ENCODE assay signal across 20 cellular contexts in genomic region chr11:13826505-13827278, GRCh38.
A peak's percentile ranks its signal among the peaks of the same experiment; 100 is the strongest.
DNase-seq lines count a peak whose midpoint lies in the region; ATAC-seq, FAIRE-seq and TF ChIP-seq lines count a peak whose summit lies in the region.
"Had no signal": no experiment of that assay in that cellular context is flagged by ENCODE, and none has a peak within 500 bp of the region (broad histone marks: within the 10 kb centered on the region; RNA-seq: fewer than 3 reads in every experiment).

No MANE protein-coding gene starts in this region.

- no peak overlapping the region for H3K4me3 ChIP-seq in PC-9
- H3K4me3 ChIP-seq in epithelial cell of esophagus (ENCODE audit: low read length) = no peak overlapping the region
- H3K4me3 ChIP-seq in small intestine (ENCODE audit: low read depth in 1 of 2, low read length in 2 of 2) = no peak overlapping the region
- no peak overlapping the region for H3K4me3 ChIP-seq in SJCRH30
- H3K4me3 ChIP-seq: hepatocyte, MG63, right atrium auricular region, thoracic aorta had no signal

- H3K27me3 ChIP-seq in PC-9 (ENCODE audit: insufficient read depth, low read depth) (no peaks in the 10 kb centered on the region), small intestine (ENCODE audit: control insufficient read depth in 2 of 2, insufficient read depth in 2 of 2, low read length in 2 of 2) (no peaks in the 10 kb centered on the region), SJCRH30 (no peaks in the 10 kb centered on the region)
- H3K27me3 ChIP-seq: hepatocyte, MG63, right atrium auricular region had no signal

- FAIRE-seq in small intestine (lab: Jason Lieb, UNC) = no peak
- FAIRE-seq: GM18507, H1 had no signal

- POLR2A ChIA-PET in PC-9 (lab: Charles Lee; ENCODE audit: unreplicated experiment) = no interaction called here

- ATAC-seq in GM18867 (IDR thresholded peaks at IDR 0.05; ENCODE audit: unreplicated experiment) = no peak

- peak overlapping the region; percentile 56 for H3K4me2 ChIP-seq in PC-9
- H3K4me2 ChIP-seq: hepatocyte had no signal

- H3K27ac ChIP-seq in PC-9 = peak overlapping the region; percentile 47
- no peak overlapping the region for H3K27ac ChIP-seq in small intestine (ENCODE audit: low read depth in 1 of 2, low read length in 1 of 2)
- no peak overlapping the region for H3K27ac ChIP-seq in SJCRH30
- H3K27ac ChIP-seq: hepatocyte, right atrium auricular region, thoracic aorta had no signal

- 0 out of 2 replicates have a peak, but pooled peaks cover 8% of the 10 kb centered on the region for H3F3A ChIP-seq in PC-9 (ENCODE audit: insufficient read depth, low read depth)

- no peaks in the 10 kb centered on the region for H3K9me3 ChIP-seq in PC-9 (ENCODE audit: insufficient read depth, low read depth)
- H3K9me3 ChIP-seq in small intestine (ENCODE audit: control insufficient read depth, low read depth) = no peaks in the 10 kb centered on the region
- peaks cover 12% of the 10 kb centered on the region; the same call in 1 of the 2 replicates for H3K9me3 ChIP-seq in SJCRH30 (replicated peaks)
- H3K9me3 ChIP-seq: Caco-2, MG63, right atrium auricular region, thoracic aorta had no signal

- no peaks in the 10 kb centered on the region for H3K79me2 ChIP-seq in PC-9 (ENCODE audit: low read depth)
- H3K79me2 ChIP-seq: hepatocyte had no signal

- no peaks in the 10 kb centered on the region for H4K20me1 ChIP-seq in PC-9 (ENCODE audit: insufficient read depth)

- H3K9me2 ChIP-seq in PC-9 (ENCODE audit: insufficient read depth) = no peaks in the 10 kb centered on the region

- intact Hi-C loops in PC-9 (cut with micrococcal nuclease; ENCODE audit: unreplicated experiment) = no loop called here

- DNase-seq in HCEC 1CT = peak; percentile 17
- DNase-seq in PC-9 = peak in 1 of 2 experiments; percentile 64
- peak; percentile 74 for DNase-seq in epithelial cell of esophagus (ENCODE audit: low read depth)
- DNase-seq in small intestine = peak; percentile 9
- no peak for DNase-seq in ACHN
- no peak for DNase-seq in SJCRH30
- DNase-seq: activated naive CD4-positive, alpha-beta T cell treated with Interleukin-2 at 50 U/mL for 16 hours; Caco-2; cerebellar nuclear complex; effector CD4-positive, alpha-beta T cell; islet precursor cell; MG63; naive B cell; NCI-H1694 had no signal

- no peak overlapping the region for H2AFZ ChIP-seq in PC-9
- H2AFZ ChIP-seq: hepatocyte had no signal

- TF ChIP-seq CTCF in PC-9 (conservative IDR thresholded peaks at IDR 0.05) = no peak
- TF ChIP-seq CTCF in epithelial cell of esophagus (IDR thresholded peaks at IDR 0.05; ENCODE audit: insufficient read depth, low read depth, low read length, missing control alignments) = no peak

- H3K36me3 ChIP-seq in PC-9 (ENCODE audit: low read depth) (no peaks in the 10 kb centered on the region), small intestine (ENCODE audit: control insufficient read depth in 2 of 2, insufficient read depth in 2 of 2, low read length in 2 of 2) (no peaks in the 10 kb centered on the region), SJCRH30 (no peaks in the 10 kb centered on the region)
- H3K36me3 ChIP-seq: MG63, right atrium auricular region, thoracic aorta had no signal

- CTCF ChIA-PET in PC-9 (lab: Charles Lee) = no interaction called here

- H3K4me1 ChIP-seq in PC-9 (replicated peaks; ENCODE audit: insufficient read depth) (peaks cover 15% of the 10 kb centered on the region), small intestine (ENCODE audit: control insufficient read depth in 2 of 2, insufficient read depth in 1 of 2, low read depth in 1 of 2, low read length in 1 of 2) (no peaks in the 10 kb centered on the region), SJCRH30 (peaks cover 10% of the 10 kb centered on the region)
- H3K4me1 ChIP-seq: Caco-2, right atrium auricular region had no signal

- WGBS in small intestine, 3 donors = 75 to 80% (median 80%) methylated on average over 4 of the region's 4 CpGs

- no TSS peak for BruUV-seq in PC-9 (replicated peaks; lab: Mats Ljungman, UMichigan)

- in situ Hi-C loops in ACHN (cut with HindIII; ENCODE audit: low pct_ligation_motif_present, low pct_unique_long_range_greater_than_20kb, low sequenced_read_pairs) = no loop called here

Comparison
In these comparisons a context has a peak if more than half of its experiments do, and no peak if none do; other contexts are left out.
1. DNase-seq: peak in HCEC 1CT (single experiment), epithelial cell of esophagus (single experiment) and small intestine (single experiment); none in ACHN (single experiment) and SJCRH30 (0 of 2).